In genomic region chr7:75485979-75486643, GRCh38 we compare ENCODE assay signal across 8 cellular contexts. TPM values are rescaled to one million over a fixed set of nuclear protein-coding genes. Genes with fewer than 3 reads are reported as not detected.
DNase-seq lines count a peak whose midpoint lies in the region; ATAC-seq, FAIRE-seq and TF ChIP-seq lines count a peak whose summit lies in the region.
"Not testable (repeated sequence)": the region's sequence is repeated elsewhere in the genome, so short reads cannot be mapped to it uniquely, and the experiment has no call there.

POM121C (minus strand) TSS chr7:75486299; CDS start chr7:75441496, 44,803 bp downstream.

- peak; percentile 70 for TF ChIP-seq POLR2A in endothelial cell of umbilical vein (IDR thresholded peaks at IDR 0.05; ENCODE audit: low read depth, low read length)

- intact Hi-C loops in endothelial cell of umbilical vein (cut with micrococcal nuclease), result not testable (repeated sequence)

- not testable (repeated sequence) for H3K36me3 ChIP-seq in HUES64 (ENCODE audit: insufficient read depth, low read length); endothelial cell of umbilical vein (ENCODE audit: control insufficient read depth in 2 of 2, extremely low read depth in 1 of 2, insufficient read depth in 2 of 2, low read length in 2 of 2)
- H3K36me3 ChIP-seq in OCI-LY1 (ENCODE audit: insufficient read depth, low read length), result peaks cover 19% of the 10 kb centered on the region

- DNase-seq in D341Med (ENCODE audit: low spot score) (peak; percentile 91), endothelial cell of umbilical vein (ENCODE audit: low read depth, low spot score) (peak; percentile 68)
- peak; percentile 84 for DNase-seq in activated CD8-positive, alpha-beta memory T cell treated with anti-CD3 and anti-CD28 coated beads, Interleukin-2, amount 50 U/mL, for 4 hours
- DNase-seq in stimulated activated CD8-positive, alpha-beta memory T cell treated with anti-CD3 and anti-CD28 coated beads, Interleukin-2, amount 100 ng/mL, for 48 hours (ENCODE audit: low read depth in 2 of 2), result peak; percentile 83 to 86

- peak; percentile 4 for FAIRE-seq in endothelial cell of umbilical vein (lab: Jason Lieb, UNC)

- CTCF ChIA-PET in endothelial cell of umbilical vein (lab: Charles Lee), result not testable (repeated sequence)

- H3K4me2 ChIP-seq in OCI-LY1 (ENCODE audit: low read length), result peak within 1 kb of the TSS; percentile 54
- peak within 1 kb of the TSS; percentile 81 for H3K4me2 ChIP-seq in endothelial cell of umbilical vein (ENCODE audit: insufficient read depth, low read length)

- not testable (repeated sequence) for H3K9me2 ChIP-seq in OCI-LY1 (ENCODE audit: low read depth, low read length)

- H4K20me1 ChIP-seq in OCI-LY1 (ENCODE audit: insufficient read depth, low read length); endothelial cell of umbilical vein (replicated peaks; ENCODE audit: control insufficient read depth, extremely low read depth, insufficient read depth, low read length): not testable (repeated sequence)

- WGBS in HUES64, result under 1% methylated on average over 49 of the region's 49 CpGs

- POLR2A ChIA-PET in endothelial cell of umbilical vein (lab: Charles Lee), result not testable (repeated sequence)

- not testable (repeated sequence) for H3F3A ChIP-seq in OCI-LY1 (ENCODE audit: insufficient read depth, low read length)

- not testable (repeated sequence) for H2AFZ ChIP-seq in OCI-LY1 (ENCODE audit: low read length)
- peak within 1 kb of the TSS; percentile 76 for H2AFZ ChIP-seq in endothelial cell of umbilical vein (ENCODE audit: low read depth, low read length)

- not testable (repeated sequence) for H3K27me3 ChIP-seq in HUES64 (ENCODE audit: insufficient read depth, low read length); OCI-LY1 (ENCODE audit: insufficient read depth, low read length); endothelial cell of umbilical vein (ENCODE audit: control insufficient read depth in 2 of 2, insufficient read depth in 2 of 2, low read length in 2 of 2); mononuclear cell (ENCODE audit: insufficient read depth, low read length)

- peak within 1 kb of the TSS; percentile 68 for H3K4me3 ChIP-seq in HUES64 (ENCODE audit: low read length)
- peak within 1 kb of the TSS; percentile 72 for H3K4me3 ChIP-seq in OCI-LY1 (ENCODE audit: low read depth, low read length, poor library complexity, severe bottlenecking)
- peak within 1 kb of the TSS; percentile 62 to 90 (median 63) for H3K4me3 ChIP-seq in endothelial cell of umbilical vein (replicated peaks in 1 of 3; ENCODE audit: insufficient read depth in 1 of 3, low read depth in 1 of 3, low read length in 3 of 3)
- peak within 1 kb of the TSS; percentile 59 for H3K4me3 ChIP-seq in mononuclear cell (ENCODE audit: low read length)

- TF ChIP-seq CTCF in OCI-LY1 (IDR thresholded peaks at IDR 0.05; ENCODE audit: low read length); endothelial cell of umbilical vein (IDR thresholded peaks at IDR 0.05; ENCODE audit: extremely low read depth in 1 of 2, insufficient read depth in 1 of 2, low read depth in 1 of 2, low read length in 2 of 2): not testable (repeated sequence)

- not testable (repeated sequence) for H3K9me3 ChIP-seq in HUES64 (ENCODE audit: insufficient read depth, low read depth, low read length); OCI-LY1 (ENCODE audit: low read length); endothelial cell of umbilical vein (replicated peaks; ENCODE audit: control insufficient read depth, insufficient read depth, low read length); mononuclear cell (ENCODE audit: low read depth, low read length)

- not testable (repeated sequence) for H3K9me1 ChIP-seq in endothelial cell of umbilical vein (replicated peaks; ENCODE audit: control insufficient read depth, extremely low read depth, insufficient read depth, low read length)

- H3K9ac ChIP-seq in HUES64 (ENCODE audit: low read depth, low read length) (peak within 1 kb of the TSS; percentile 76), OCI-LY1 (ENCODE audit: low read length) (peak within 1 kb of the TSS; percentile 73), endothelial cell of umbilical vein (replicated peaks; ENCODE audit: extremely low read depth, insufficient read depth, low read length) (peak within 1 kb of the TSS; percentile 42)

- BruUV-seq in endothelial cell of umbilical vein (replicated peaks; lab: Mats Ljungman, UMichigan), result not testable (repeated sequence)

- H3K27ac ChIP-seq in HUES64 (ENCODE audit: low read depth, low read length), result peak within 1 kb of the TSS; percentile 80; the same call in 1 of the 2 replicates
- H3K27ac ChIP-seq in OCI-LY1 (ENCODE audit: low read depth, low read length, poor library complexity, severe bottlenecking), result peak within 1 kb of the TSS; percentile 23
- peak within 1 kb of the TSS; percentile 1 for H3K27ac ChIP-seq in endothelial cell of umbilical vein (ENCODE audit: insufficient read depth, low read depth, low read length)

- H3K79me2 ChIP-seq in OCI-LY1 (ENCODE audit: insufficient read depth, low read length); endothelial cell of umbilical vein (ENCODE audit: control insufficient read depth, insufficient read depth, low read length): not testable (repeated sequence)

- dilution Hi-C loops in endothelial cell of umbilical vein (cut with MboI; ENCODE audit: extremely low pct_ligation_motif_present, low sequenced_read_pairs), result not testable (repeated sequence)

- not testable (repeated sequence) for H3K4me1 ChIP-seq in HUES64 (ENCODE audit: insufficient read depth, low read length); OCI-LY1 (ENCODE audit: insufficient read depth, low read length, severe bottlenecking); endothelial cell of umbilical vein (ENCODE audit: control insufficient read depth, extremely low read depth, insufficient read depth, low read length); mononuclear cell (ENCODE audit: insufficient read depth, low read length)

- ATAC-seq in GM21515 (IDR thresholded peaks at IDR 0.05; ENCODE audit: unreplicated experiment), result peak; percentile 99

TF ChIP-seq in endothelial cell of umbilical vein, 7 proteins besides CTCF, POLR2A, EP300 and RAD21:
- TF ChIP-seq MYC (IDR thresholded peaks at IDR 0.05; ENCODE audit: low read depth, low read length) (peak; percentile 19), POLR2AphosphoS5 (IDR thresholded peaks at IDR 0.05; ENCODE audit: insufficient read depth, low read depth, low read length) (peak; percentile 61)

RNA-seq across cellular contexts. Expression of gene POM121C, which starts in this region (rescaled TPM):
- polyA plus RNA-seq in HUES64 (2013, experiment 1 of 2), result 29.1 TPM
- 31.0 TPM for polyA plus RNA-seq in HUES64 (2013, experiment 2 of 2)
- total RNA-seq in endothelial cell of umbilical vein (45.6 and 50.3 TPM in 2 replicates), mononuclear cell (21.9 TPM)
- 10.3 and 15.4 TPM in 2 replicates for polyA plus RNA-seq in endothelial cell of umbilical vein
- polyA plus RNA-seq in endothelial cell of umbilical vein (2011; cell fraction: cytosol; rRNA removed), result 13.5 and 18.1 TPM in 2 replicates
- 38.7 and 40.1 TPM in 2 replicates for polyA plus RNA-seq in endothelial cell of umbilical vein (2011; cell fraction: nucleus; rRNA removed)
- polyA plus RNA-seq in endothelial cell of umbilical vein (2012), result 24.2 and 36.9 TPM in 2 replicates
- polyA minus RNA-seq in endothelial cell of umbilical vein, result 24.9 and 33.6 TPM in 2 replicates
- polyA minus RNA-seq in endothelial cell of umbilical vein (2011; cell fraction: cytosol; rRNA and poly(A)+ RNA removed), result 20.0 TPM
- 18.7 and 31.6 TPM in 2 replicates for polyA minus RNA-seq in endothelial cell of umbilical vein (2011; cell fraction: nucleus; rRNA and poly(A)+ RNA removed)

Comparison
In these comparisons a context has a peak if more than half of its experiments do, and no peak if none do; other contexts are left out.
1. Peak in every context shown above with its lines: DNase-seq, ATAC-seq, H3K4me3 ChIP-seq and H3K27ac ChIP-seq.
2. H3K27ac ChIP-seq: peak in every context shown above with its lines; median percentile 80 in HUES64; 23 in OCI-LY1; 1 in endothelial cell of umbilical vein.